In the genomic region with DNA sequence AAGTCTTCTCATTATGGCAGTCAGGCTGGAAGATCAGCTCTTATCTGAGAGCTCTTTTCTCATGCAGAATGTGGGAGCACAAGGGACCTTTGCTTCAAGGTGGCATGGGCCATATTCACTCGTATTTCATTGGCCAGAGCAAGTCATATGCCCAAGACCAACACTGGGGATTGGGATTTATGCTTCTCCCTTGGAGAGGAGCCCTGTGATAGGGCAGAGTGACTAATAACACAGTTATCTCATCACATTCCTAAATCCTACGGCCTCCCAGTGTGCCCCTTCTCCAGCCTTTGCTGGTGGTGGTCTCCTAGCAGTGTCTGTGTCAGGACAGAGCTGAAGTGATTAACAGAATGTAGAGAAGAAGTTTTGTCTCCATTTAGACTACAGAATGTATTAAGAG, we compare ENCODE assay signal across 33 cellular contexts. TPM values are rescaled to one million over a fixed set of nuclear protein-coding genes. Genes with fewer than 3 reads are reported as not detected.
"Had no signal": no experiment of that assay in that cellular context is flagged by ENCODE, and none has a peak within 500 bp of the region (broad histone marks: within the 10 kb centered on the region; RNA-seq: fewer than 3 reads in every experiment).

No MANE protein-coding gene starts in this region.

- H3K36me3 ChIP-seq: WERI-Rb-1 had no signal

- H3K4me3 Mint-ChIP-seq: activated CD4-positive, alpha-beta memory T cell treated with anti-CD3 and anti-CD28 coated beads for 36 hours; activated naive CD4-positive, alpha-beta T cell treated with anti-CD3 and anti-CD28 coated beads for 36 hours; activated naive CD8-positive, alpha-beta T cell; activated naive CD8-positive, alpha-beta T cell treated with anti-CD3 and anti-CD28 coated beads, Interleukin-2, amount 50 U/mL, for 24 hours; activated T-cell treated with anti-CD3 and anti-CD28 coated beads, Interleukin-2, amount 50 U/mL, for 4 hours; activated T-helper 1 cell treated with anti-CD3 and anti-CD28 coated beads, Interleukin-12 subunit alpha, Interleukin-12 subunit beta, Interleukin-2, Interleukin-4 antibody, amounts not matched to agents 30 ng/mL and 10 ng/mL and 1 ng/mL, durations not matched to agents 14 hours and 24 hours and 36 hours; brain had no signal

- DNase-seq: activated CD4-positive, alpha-beta memory T cell treated with anti-CD3 and anti-CD28 coated beads for 36 hours; activated CD4-positive, alpha-beta T cell treated with anti-CD3 and anti-CD28 coated beads, Interleukin-2, amount 50 U/mL, for 1 hour; activated CD8-positive, alpha-beta memory T cell treated with anti-CD3 and anti-CD28 coated beads, Interleukin-2, amount 50 U/mL, for 4 hours; activated gamma-delta T cell treated with Interleukin-2 at 50 U/mL for 16 hours; activated naive CD4-positive, alpha-beta T cell treated with anti-CD3 and anti-CD28 coated beads for 36 hours; activated naive CD8-positive, alpha-beta T cell treated with anti-CD3 and anti-CD28 coated beads, Interleukin-2, amount 50 U/mL, for 24 hours; activated T-cell treated with anti-CD3 and anti-CD28 coated beads for 4 hours; activated T-cell treated with anti-CD3 and anti-CD28 coated beads, Interleukin-2, amount 50 U/mL, for 4 hours; anterior cingulate cortex; caudate nucleus; cerebellar nuclear complex; NCI-H1105; NCI-H1417 treated with DMSO at 0.1 percent for 48 hours; NCI-H187 treated with DMSO at 0.1 percent for 48 hours; NCI-H2081 treated with DMSO at 0.1 percent for 48 hours; NCI-H226; NCI-H446 treated with DMSO at 0.1 percent for 48 hours; NCI-H524; NCI-H69; NCI-H82; PC-9; Right ventricle myocardium superior; SW 1271; T-helper 1 cell; T-helper 2 cell; T-helper 9 cell; WERI-Rb-1 had no signal

- H3K4me1 Mint-ChIP-seq: activated naive CD8-positive, alpha-beta T cell treated with anti-CD3 and anti-CD28 coated beads, Interleukin-2, amount 50 U/mL, for 24 hours; brain had no signal

- H3K27ac Mint-ChIP-seq: activated CD4-positive, alpha-beta memory T cell treated with anti-CD3 and anti-CD28 coated beads for 36 hours; activated naive CD4-positive, alpha-beta T cell treated with anti-CD3 and anti-CD28 coated beads for 36 hours; activated naive CD8-positive, alpha-beta T cell; activated naive CD8-positive, alpha-beta T cell treated with anti-CD3 and anti-CD28 coated beads, Interleukin-2, amount 50 U/mL, for 24 hours; activated T-helper 1 cell treated with anti-CD3 and anti-CD28 coated beads, Interleukin-12 subunit alpha, Interleukin-12 subunit beta, Interleukin-2, Interleukin-4 antibody, amounts not matched to agents 30 ng/mL and 10 ng/mL and 1 ng/mL, durations not matched to agents 14 hours and 24 hours and 36 hours; brain had no signal

- H3K36me3 Mint-ChIP-seq: activated CD4-positive, alpha-beta memory T cell treated with anti-CD3 and anti-CD28 coated beads for 36 hours; activated naive CD8-positive, alpha-beta T cell had no signal

- H3K9me3 Mint-ChIP-seq: activated CD4-positive, alpha-beta memory T cell treated with anti-CD3 and anti-CD28 coated beads for 36 hours; activated naive CD4-positive, alpha-beta T cell treated with anti-CD3 and anti-CD28 coated beads for 36 hours; activated naive CD8-positive, alpha-beta T cell treated with anti-CD3 and anti-CD28 coated beads, Interleukin-2, amount 50 U/mL, for 24 hours; activated T-cell treated with anti-CD3 and anti-CD28 coated beads, Interleukin-2, amount 50 U/mL, for 4 hours; activated T-helper 1 cell treated with anti-CD3 and anti-CD28 coated beads, Interleukin-12 subunit alpha, Interleukin-12 subunit beta, Interleukin-2, Interleukin-4 antibody, amounts not matched to agents 30 ng/mL and 10 ng/mL and 1 ng/mL, durations not matched to agents 14 hours and 24 hours and 36 hours had no signal

- H3K4me3 ChIP-seq: PC-9 had no signal

- H3K27ac ChIP-seq: PC-9, RWPE1, WERI-Rb-1 had no signal

- H3K27me3 Mint-ChIP-seq: activated naive CD8-positive, alpha-beta T cell treated with anti-CD3 and anti-CD28 coated beads, Interleukin-2, amount 50 U/mL, for 24 hours had no signal

RNA-seq across cellular contexts. Expression of a gene that starts 48.6 kb away (rescaled TPM):
- total RNA-seq: activated CD4-positive, alpha-beta memory T cell treated with anti-CD3 and anti-CD28 coated beads for 36 hours; activated naive CD4-positive, alpha-beta T cell treated with anti-CD3 and anti-CD28 coated beads for 36 hours; activated T-cell treated with anti-CD3 and anti-CD28 coated beads, Interleukin-2, amount 50 U/mL, for 4 hours; activated T-helper 1 cell treated with anti-CD3 and anti-CD28 coated beads, Interleukin-12 subunit alpha, Interleukin-12 subunit beta, Interleukin-2, Interleukin-4 antibody, amounts not matched to agents 30 ng/mL and 10 ng/mL and 1 ng/mL, durations not matched to agents 14 hours and 24 hours and 36 hours; bronchial epithelial cell; MCF 10A; PC-9 had no signal
